In genomic region chr6:7241160-7241559, GRCh38 we compare ENCODE assay signal across 16 cellular contexts.
DNase-seq lines count a peak whose midpoint lies in the region; ATAC-seq and TF ChIP-seq lines count a peak whose summit lies in the region.
"Had no signal": no experiment of that assay in that cellular context is flagged by ENCODE, and none has a peak within 500 bp of the region (broad histone marks: within the 10 kb centered on the region; RNA-seq: fewer than 3 reads in every experiment).

No MANE protein-coding gene starts in this region.

- peaks cover 48% of the 10 kb centered on the region for H3K4me1 Mint-ChIP-seq in progenitor cell of endocrine pancreas (ENCODE audit: low read depth)
- H3K4me1 Mint-ChIP-seq in stimulated activated naive CD8-positive, alpha-beta T cell treated with anti-CD3 and anti-CD28 coated beads, Interleukin-15, amount 100 ng/mL, for 72 hours = peaks cover 53% of the 10 kb centered on the region

- TF ChIP-seq CTCF in PC-3 (conservative IDR thresholded peaks at IDR 0.05; ENCODE audit: low read depth, low read length) (no peak), hepatocyte (IDR thresholded peaks at IDR 0.05; ENCODE audit: poor library complexity) (no peak), progenitor cell of endocrine pancreas (IDR thresholded peaks at IDR 0.05; ENCODE audit: unreplicated experiment) (no peak)

- peak overlapping the region; percentile 70 for H3K27ac Mint-ChIP-seq in progenitor cell of endocrine pancreas
- no peak overlapping the region for H3K27ac Mint-ChIP-seq in stimulated activated naive CD8-positive, alpha-beta T cell treated with anti-CD3 and anti-CD28 coated beads, Interleukin-15, amount 100 ng/mL, for 72 hours
- H3K27ac Mint-ChIP-seq: activated naive CD4-positive, alpha-beta T cell treated with anti-CD3 and anti-CD28 coated beads for 36 hours had no signal

- no peak for ATAC-seq in PC-3
- ATAC-seq in stimulated activated naive CD8-positive, alpha-beta T cell treated with anti-CD3 and anti-CD28 coated beads, Interleukin-15, amount 100 ng/mL, for 72 hours = no peak
- ATAC-seq: K562, left ventricle myocardium superior had no signal

- H3K36me3 Mint-ChIP-seq in progenitor cell of endocrine pancreas (ENCODE audit: insufficient read depth) = peaks cover 10% of the 10 kb centered on the region

- H3K79me2 ChIP-seq in PC-3 (ENCODE audit: low read length) = peaks cover 44% of the 10 kb centered on the region
- H3K79me2 ChIP-seq in hepatocyte = peaks cover 36% of the 10 kb centered on the region

- 88% methylated on average over 10 of the region's 10 CpGs for WGBS in hepatocyte (ENCODE audit: low lambda C conversion rate, missing lambda C conversion rate)

- H3K27ac ChIP-seq in BLaER1 (peak overlapping the region; percentile 29; the same call in 1 of the 2 replicates), PC-3 (ENCODE audit: low read length) (peak overlapping the region; percentile 64), hepatocyte (peak overlapping the region; percentile 84)

- H3K9me3 ChIP-seq in BLaER1 (no peaks in the 10 kb centered on the region), PC-3 (ENCODE audit: low read length) (no peaks in the 10 kb centered on the region), hepatocyte (ENCODE audit: low read depth) (no peaks in the 10 kb centered on the region)

- intact Hi-C loops in PC-3 (cut with micrococcal nuclease) = loop anchor here (5.0 kb wide), 2 partner anchors 184 to 324 kb away; no protein-coding TSS in a partner anchor

- H3K4me3 ChIP-seq in BLaER1 = no peak overlapping the region
- H3K4me3 ChIP-seq in PC-3 (ENCODE audit: low read length) = no peak overlapping the region
- no peak overlapping the region for H3K4me3 ChIP-seq in hepatocyte
- H3K4me3 ChIP-seq: K562 had no signal

- H3K27me3 ChIP-seq in BLaER1 (no peaks in the 10 kb centered on the region), PC-3 (ENCODE audit: low read length) (no peaks in the 10 kb centered on the region), hepatocyte (no peaks in the 10 kb centered on the region)

- no peak overlapping the region for H3K4me3 Mint-ChIP-seq in progenitor cell of endocrine pancreas (ENCODE audit: low read depth)
- H3K4me3 Mint-ChIP-seq in stimulated activated naive CD8-positive, alpha-beta T cell treated with anti-CD3 and anti-CD28 coated beads, Interleukin-15, amount 100 ng/mL, for 72 hours = no peak overlapping the region
- H3K4me3 Mint-ChIP-seq: activated naive CD4-positive, alpha-beta T cell treated with anti-CD3 and anti-CD28 coated beads for 36 hours had no signal

- no peaks in the 10 kb centered on the region for H3K9me3 Mint-ChIP-seq in progenitor cell of endocrine pancreas (ENCODE audit: low read depth)
- no peaks in the 10 kb centered on the region for H3K9me3 Mint-ChIP-seq in stimulated activated naive CD8-positive, alpha-beta T cell treated with anti-CD3 and anti-CD28 coated beads, Interleukin-15, amount 100 ng/mL, for 72 hours
- H3K9me3 Mint-ChIP-seq: activated naive CD4-positive, alpha-beta T cell treated with anti-CD3 and anti-CD28 coated beads for 36 hours had no signal

- H3K36me3 ChIP-seq in BLaER1 = peaks cover 61% of the 10 kb centered on the region
- H3K36me3 ChIP-seq in PC-3 (ENCODE audit: low read depth, low read length) = peaks cover 5% of the 10 kb centered on the region; the same call in 1 of the 2 replicates
- H3K36me3 ChIP-seq in hepatocyte (replicated peaks; ENCODE audit: insufficient read depth, low read depth) = no peaks in the 10 kb centered on the region

- H3K9ac ChIP-seq in BLaER1 = no peak overlapping the region
- H3K9ac ChIP-seq in PC-3 (ENCODE audit: low read length) = no peak overlapping the region

- peaks cover 69% of the 10 kb centered on the region for H3K4me1 ChIP-seq in BLaER1
- H3K4me1 ChIP-seq in PC-3 (ENCODE audit: insufficient read depth, low read length) = peaks cover 40% of the 10 kb centered on the region
- H3K4me1 ChIP-seq in hepatocyte (ENCODE audit: insufficient read depth) = peaks cover 28% of the 10 kb centered on the region

- H4K20me1 ChIP-seq in BLaER1 (peaks cover 41% of the 10 kb centered on the region; the same call in 1 of the 2 replicates), PC-3 (ENCODE audit: low read length) (no peaks in the 10 kb centered on the region), hepatocyte (ENCODE audit: insufficient read depth, poor library complexity, severe bottlenecking) (peaks cover 4% of the 10 kb centered on the region)

- BruUV-seq in PC-3 (replicated peaks; lab: Mats Ljungman, UMichigan) = no TSS peak

- CTCF ChIA-PET in PC-3 (lab: Charles Lee) = interaction anchor here (0.6 kb wide), 1 partner anchor 22 kb away, joined by 3 read pairs; no protein-coding TSS in a partner anchor

- no peaks in the 10 kb centered on the region for H3F3A ChIP-seq in PC-3 (ENCODE audit: low read length, unreplicated experiment)

- POLR2A ChIA-PET in PC-3 (lab: Charles Lee; ENCODE audit: unreplicated experiment) = no interaction called here

- H3K4me2 ChIP-seq in BLaER1 (peak overlapping the region; percentile 2; the same call in 1 of the 2 replicates), PC-3 (ENCODE audit: low read length) (no peak overlapping the region), hepatocyte (peak overlapping the region; percentile 58)

- no peaks in the 10 kb centered on the region for H3K27me3 Mint-ChIP-seq in progenitor cell of endocrine pancreas
- H3K27me3 Mint-ChIP-seq in stimulated activated naive CD8-positive, alpha-beta T cell treated with anti-CD3 and anti-CD28 coated beads, Interleukin-15, amount 100 ng/mL, for 72 hours = no peaks in the 10 kb centered on the region

- no peak overlapping the region for H2AFZ ChIP-seq in PC-3 (ENCODE audit: low read length)
- no peak overlapping the region for H2AFZ ChIP-seq in hepatocyte

- DNase-seq in PC-3 (no peak), hepatocyte (ENCODE audit: low spot score) (no peak), progenitor cell of endocrine pancreas (ENCODE audit: low spot score, unreplicated experiment) (no peak), cortex of kidney (lab: John Stamatoyannopoulos, UW) (no peak), OCI-M2 (lab: John Stamatoyannopoulos, UW; ENCODE audit: unreplicated experiment) (no peak)
- DNase-seq in effector CD8-positive, alpha-beta T cell (lab: John Stamatoyannopoulos, UW) = no peak
- no peak for DNase-seq in stimulated activated naive CD8-positive, alpha-beta T cell treated with anti-CD3 and anti-CD28 coated beads, Interleukin-15, amount 100 ng/mL, for 72 hours
- DNase-seq: activated CD4-positive, CD25-positive, alpha-beta regulatory T cell treated with anti-CD3 and anti-CD28 coated beads, Interleukin-2, amount 50 U/mL, for 72 hours; activated naive CD4-positive, alpha-beta T cell treated with anti-CD3 and anti-CD28 coated beads for 36 hours; effector CD4-positive, alpha-beta T cell; left ventricle myocardium superior; NCI-H1105; Right ventricle myocardium superior; stimulated activated naive CD4-positive, alpha-beta T cell treated with Interleukin-2 at 50 U/mL for 16 hours had no signal

- H3K9me2 ChIP-seq in PC-3 (replicated peaks; ENCODE audit: low read length) = no peaks in the 10 kb centered on the region
- no peaks in the 10 kb centered on the region for H3K9me2 ChIP-seq in hepatocyte (replicated peaks; ENCODE audit: insufficient read depth)

Comparison
In these comparisons a context has a peak if more than half of its experiments do, and no peak if none do; other contexts are left out.
1. H3K27ac ChIP-seq: peak in every context shown above with its lines; median percentile 84 in hepatocyte; 64 in PC-3; 29 in BLaER1.